In the genomic region with DNA sequence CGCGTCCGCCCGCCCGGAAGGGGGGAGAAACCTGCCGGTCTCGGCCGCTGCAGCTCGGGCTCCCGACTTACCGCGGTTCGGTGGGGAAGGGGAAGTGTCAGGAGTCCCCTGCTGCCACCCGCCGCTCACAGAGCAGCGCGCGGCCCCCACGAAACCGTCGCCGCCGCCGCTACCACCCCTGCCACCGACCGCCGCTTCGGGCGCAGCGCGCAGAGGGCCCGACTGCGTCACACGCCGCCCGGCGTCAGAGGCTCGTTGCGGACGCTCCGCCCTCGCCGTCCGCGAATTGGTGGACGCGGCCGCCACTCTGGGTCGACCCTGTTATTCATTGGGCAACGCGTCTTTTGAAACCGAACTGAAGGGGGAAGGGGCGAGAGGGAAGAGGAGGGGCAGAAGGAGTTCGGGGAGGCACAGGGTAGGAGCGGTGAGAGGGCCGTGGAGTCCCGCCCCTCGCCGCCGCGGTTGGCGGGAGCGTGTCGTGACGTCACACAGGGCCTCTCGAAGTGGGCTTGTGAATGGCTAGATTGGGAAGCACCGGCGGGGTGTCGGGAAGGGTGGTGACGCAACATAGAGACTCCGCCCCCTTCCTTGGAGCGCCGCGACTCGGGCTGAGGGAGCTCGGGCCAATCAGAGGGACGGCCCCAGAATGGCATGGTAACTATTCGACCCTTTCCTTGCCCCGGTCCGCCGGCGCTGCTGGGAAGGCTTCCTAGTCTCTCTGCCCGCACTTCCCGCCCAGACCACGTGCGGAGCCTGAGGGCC, we compare ENCODE assay signal across 8 cellular contexts. TPM values are rescaled to one million over a fixed set of nuclear protein-coding genes. Genes with fewer than 3 reads are reported as not detected.
DNase-seq lines count a peak whose midpoint lies in the region; ATAC-seq and TF ChIP-seq lines count a peak whose summit lies in the region.

NUP98 (minus strand) TSS at position 226 of the 762 bp plus-strand sequence. CDS start 15,437 bp downstream, outside the sequence.

- H2AFZ ChIP-seq in KMS-11 (ENCODE audit: low read depth), result peak within 1 kb of the TSS; percentile 95

- DNase-seq in DMS53 treated with DMSO at 0.1 percent for 48 hours (lab: John Stamatoyannopoulos, UW; ENCODE audit: unreplicated experiment), result peak; percentile 99
- DNase-seq in Peyer's patch, result peak; percentile 99 to 100 (median 100)
- DNase-seq in activated T-cell treated with anti-CD3 and anti-CD28 coated beads, Interleukin-2, amount 50 U/mL, for 48 hours, result peak; percentile 100
- peak; percentile 98 to 99 for DNase-seq in stimulated activated CD8-positive, alpha-beta memory T cell treated with anti-CD3 and anti-CD28 coated beads, Interleukin-7, amount 100 ng/mL, for 1 hour (ENCODE audit: low read depth in 2 of 2)

- H3K4me3 ChIP-seq in KMS-11 (IDR thresholded peaks at IDR 0.05; ENCODE audit: insufficient read depth, low read depth, low read length), result no peak within 1 kb of the TSS
- peak within 1 kb of the TSS; percentile 80 to 87 (median 82) for H3K4me3 ChIP-seq in Peyer's patch
- H3K4me3 ChIP-seq in esophagus (ENCODE audit: low read depth in 1 of 2, low read length in 2 of 2), result peak within 1 kb of the TSS; percentile 74 to 95
- peak within 1 kb of the TSS; percentile 82 for H3K4me3 ChIP-seq in mucosa of stomach (ENCODE audit: low read length)

- ATAC-seq in GM21737 (IDR thresholded peaks at IDR 0.05; ENCODE audit: unreplicated experiment), result peak; percentile 92

- TF ChIP-seq POLR2A in Peyer's patch (IDR thresholded peaks at IDR 0.05), result peak; percentile 98 to 99

- 0 out of 2 replicates have a peak, but pooled peaks cover 4% of the 10 kb centered on the region for H4K20me1 ChIP-seq in KMS-11 (ENCODE audit: insufficient read depth)

- 0% methylated on average over 84 to 86 of the region's 86 CpGs for WGBS in esophagus, 2 donors

- H3K36me3 ChIP-seq in KMS-11 (ENCODE audit: insufficient read depth), result no peaks in the 10 kb centered on the region
- peaks cover 0 to 21% (median 0%) of the 10 kb centered on the region in 3 donors for H3K36me3 ChIP-seq in Peyer's patch
- H3K36me3 ChIP-seq in esophagus (ENCODE audit: control insufficient read depth in 2 of 2, insufficient read depth in 2 of 2, low read length in 1 of 2), result peaks cover 3 to 12% of the 10 kb centered on the region in 2 donors
- H3K36me3 ChIP-seq in mucosa of stomach (ENCODE audit: control insufficient read depth, insufficient read depth, low read length), result no peaks in the 10 kb centered on the region

- H3K27ac ChIP-seq in KMS-11 (peak within 1 kb of the TSS; percentile 90), Peyer's patch (peak within 1 kb of the TSS; percentile 93 to 95 (median 94)), esophagus (ENCODE audit: low read depth in 2 of 2, low read length in 1 of 2) (peak within 1 kb of the TSS; percentile 93 to 95)

- peaks cover 13% of the 10 kb centered on the region for H3K4me1 ChIP-seq in KMS-11 (ENCODE audit: low read depth, poor library complexity, severe bottlenecking)
- H3K4me1 ChIP-seq in Peyer's patch, result peaks cover 0 to 32% (median 7%) of the 10 kb centered on the region in 4 donors
- H3K4me1 ChIP-seq in esophagus (ENCODE audit: control insufficient read depth in 2 of 2, insufficient read depth in 2 of 2, low read length in 1 of 2), result no peaks in the 10 kb centered on the region
- peaks cover 18% of the 10 kb centered on the region for H3K4me1 ChIP-seq in mucosa of stomach (ENCODE audit: control insufficient read depth, insufficient read depth, low read length)

- TF ChIP-seq CTCF in KMS-11 (conservative IDR thresholded peaks at IDR 0.05; ENCODE audit: low read depth, low read length) (no peak), Peyer's patch (IDR thresholded peaks at IDR 0.05) (peak in 2 of 6 experiments; percentile 8 to 31)

- H3K27me3 ChIP-seq in KMS-11 (ENCODE audit: insufficient read depth, low read depth) (no peaks in the 10 kb centered on the region), Peyer's patch (no peaks in the 10 kb centered on the region), esophagus (ENCODE audit: control insufficient read depth in 1 of 2, insufficient read depth in 2 of 2, low read length in 2 of 2) (no peaks in the 10 kb centered on the region), mucosa of stomach (ENCODE audit: control insufficient read depth, insufficient read depth, low read length) (no peaks in the 10 kb centered on the region)

- H3K9me3 ChIP-seq in Peyer's patch (no peaks in the 10 kb centered on the region), esophagus (ENCODE audit: control insufficient read depth in 2 of 2, insufficient read depth in 1 of 2, low read depth in 1 of 2, low read length in 1 of 2) (no peaks in the 10 kb centered on the region), mucosa of stomach (ENCODE audit: control insufficient read depth, low read length) (no peaks in the 10 kb centered on the region)

- H3K9ac ChIP-seq in KMS-11 (peak within 1 kb of the TSS; percentile 95), mucosa of stomach (ENCODE audit: low read length) (peak within 1 kb of the TSS; percentile 98)

- peaks cover 47% of the 10 kb centered on the region for H3K79me2 ChIP-seq in KMS-11 (ENCODE audit: insufficient read depth, low read depth)

- H3K4me2 ChIP-seq in KMS-11, result peak within 1 kb of the TSS; percentile 98

RNA-seq across cellular contexts. Expression of gene NUP98, which starts in this region (rescaled TPM):
- 100 to 1,000 TPM in 1 of 4 donors, 10 to 100 TPM in 3; 67.7 to 113 (median 86.8) TPM for total RNA-seq in Peyer's patch
- 10 to 100 TPM; 16.0 to 26.9 TPM for polyA plus RNA-seq in esophagus
